In the genomic region with DNA sequence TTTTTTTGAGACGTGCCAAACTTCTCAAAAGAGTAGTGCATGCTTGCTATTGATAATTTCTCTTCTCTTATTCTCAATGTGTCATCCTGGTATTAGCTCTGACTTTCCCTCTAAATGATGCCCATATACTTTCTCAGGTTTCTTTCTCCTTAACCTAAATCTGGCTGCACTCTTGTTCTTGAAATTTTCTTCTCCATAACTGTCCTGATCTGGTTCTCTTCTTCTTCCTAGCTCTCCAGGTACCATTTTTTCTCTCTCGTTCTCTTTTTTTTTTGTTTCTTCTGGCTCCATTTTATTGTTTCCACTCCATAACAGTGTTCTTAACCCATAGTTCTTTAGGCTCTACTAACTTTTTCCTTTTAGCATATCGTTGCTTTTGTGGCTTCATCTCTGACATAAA, we compare ENCODE assay signal across 22 cellular contexts. TPM values are rescaled to one million over a fixed set of nuclear protein-coding genes. Genes with fewer than 3 reads are reported as not detected.
DNase-seq lines count a peak whose midpoint lies in the region; ATAC-seq, FAIRE-seq and TF ChIP-seq lines count a peak whose summit lies in the region.
"Had no signal": no experiment of that assay in that cellular context is flagged by ENCODE, and none has a peak within 500 bp of the region (broad histone marks: within the 10 kb centered on the region; RNA-seq: fewer than 3 reads in every experiment).

No MANE protein-coding gene starts in this region.

- DNase-seq in A549 (ENCODE audit: low read depth in 1 of 2, low spot score in 1 of 2), result no peak
- DNase-seq in IMR-90, result no peak
- DNase-seq in mesothelial cell of epicardium (ENCODE audit: low spot score in 2 of 2, unreplicated experiment in 2 of 2), result no peak
- DNase-seq in superior temporal gyrus (ENCODE audit: extremely low spot score), result no peak
- no peak for DNase-seq in omental fat pad (ENCODE audit: low spot score)
- no peak for DNase-seq in foreskin keratinocyte
- DNase-seq: 8988T; BE2C; CD4-positive, CD25-positive, alpha-beta regulatory T cell; COR-L47; DMS153; GDM1; KG1; NCI-H1417; NCI-H187; NCI-H345; NCI-H524 treated with DMSO at 0.1 percent for 48 hours; Peyer's patch had no signal

- H4K8ac ChIP-seq in IMR-90 (ENCODE audit: low read depth in 2 of 2, low read length in 2 of 2), result peak overlapping the region; percentile 49 to 71; a peak in 3 of 4 replicates

- no peaks in the 10 kb centered on the region for H3K36me3 Mint-ChIP-seq in mesothelial cell of epicardium
- H3K36me3 Mint-ChIP-seq: CD4-positive, CD25-positive, alpha-beta regulatory T cell had no signal

- no peak for TF ChIP-seq CTCF in A549 (IDR thresholded peaks at IDR 0.05)
- no peak for TF ChIP-seq CTCF in IMR-90 (conservative IDR thresholded peaks at IDR 0.05; ENCODE audit: low read depth, low read length)
- TF ChIP-seq CTCF in VCaP (conservative IDR thresholded peaks at IDR 0.05), result no peak
- TF ChIP-seq CTCF in mesothelial cell of epicardium (IDR thresholded peaks at IDR 0.05; ENCODE audit: unreplicated experiment), result no peak
- TF ChIP-seq CTCF in omental fat pad (IDR thresholded peaks at IDR 0.05), result no peak
- TF ChIP-seq CTCF in foreskin keratinocyte (conservative IDR thresholded peaks at IDR 0.05), result no peak

- no peaks in the 10 kb centered on the region for H3K27me3 Mint-ChIP-seq in mesothelial cell of epicardium (ENCODE audit: low read depth)

- H3K4me3 ChIP-seq in A549, result no peak overlapping the region
- H3K4me3 ChIP-seq in IMR-90 (ENCODE audit: insufficient read depth, low read depth, low read length), result no peak overlapping the region
- H3K4me3 ChIP-seq: HAP-1, Peyer's patch had no signal

- H3K14ac ChIP-seq in IMR-90 (replicated peaks; ENCODE audit: low read depth, low read length), result peak overlapping the region; percentile 83

- CTCF ChIA-PET in A549 (lab: Yijun Ruan, JAX) (interaction anchor here (1.1 to 3.4 kb wide), 3 partner anchors 14 to 1026 kb away, joined by 4 to 14 read pairs (median 5); no protein-coding TSS in a partner anchor), IMR-90 (lab: Yijun Ruan, JAX) (interaction anchor here (0.6 kb wide), 1 partner anchor 12 kb away, joined by 3 read pairs; no protein-coding TSS in a partner anchor)

- no peak for TF ChIP-seq EP300 in A549 (IDR thresholded peaks at IDR 0.05)

- intact Hi-C loops in IMR-90 (cut with micrococcal nuclease), result loop anchor here (5.0 kb wide), 1 partner anchor 52 kb away; no protein-coding TSS in a partner anchor

- no peaks in the 10 kb centered on the region for H3K36me3 ChIP-seq in IMR-90 (ENCODE audit: control insufficient read depth, insufficient read depth, low read length)
- H3K36me3 ChIP-seq: BE2C, HAP-1, Peyer's patch had no signal

- dilution Hi-C loops in IMR-90 (cut with HindIII; ENCODE audit: low sequenced_read_pairs, unreplicated experiment), result no loop called here

- TF ChIP-seq POLR2A in A549 (IDR thresholded peaks at IDR 0.05; ENCODE audit: low read length) (no peak), IMR-90 (IDR thresholded peaks at IDR 0.05; ENCODE audit: low read depth, low read length) (no peak)

- no peak overlapping the region; the same call in 2 of the 3 replicates for H3K4me2 ChIP-seq in A549
- H3K4me2 ChIP-seq in IMR-90 (ENCODE audit: low read depth, low read length), result no peak overlapping the region

- POLR2A ChIA-PET in A549 (lab: Yijun Ruan, JAX) (interaction anchor here (1.0 kb wide), 1 partner anchor 51 kb away, joined by 4 read pairs; no protein-coding TSS in a partner anchor), IMR-90 (lab: Charles Lee; ENCODE audit: unreplicated experiment) (interaction anchor here (0.6 kb wide), 1 partner anchor 767 kb away, joined by 4 read pairs; no protein-coding TSS in a partner anchor)

- no peak overlapping the region for H2AK9ac ChIP-seq in IMR-90 (replicated peaks; ENCODE audit: low read depth, low read length, poor library complexity)

- no peak overlapping the region for H3K9ac ChIP-seq in IMR-90 (ENCODE audit: low read depth, low read length)

- H2BK15ac ChIP-seq in IMR-90 (ENCODE audit: low read depth, low read length), result peak overlapping the region; percentile 99

- peak overlapping the region; percentile 85 for H3K4ac ChIP-seq in IMR-90 (ENCODE audit: low read depth, low read length)

- no peak for FAIRE-seq in A549 (lab: Jason Lieb, UNC)

- H4K20me1 ChIP-seq in IMR-90 (ENCODE audit: insufficient read depth, low read length), result no peaks in the 10 kb centered on the region

- H4K91ac ChIP-seq in IMR-90 (ENCODE audit: insufficient read depth, low read depth, low read length), result peak overlapping the region; percentile 84; the same call in 1 of the 2 replicates

- H2AK5ac ChIP-seq in IMR-90 (ENCODE audit: low read depth, low read length), result peak overlapping the region; percentile 20; the same call in 1 of the 2 replicates

- 0 out of 4 replicates have a peak, but pooled peaks cover 0 to 6% of the 10 kb centered on the region in 2 experiments for H3K79me1 ChIP-seq in IMR-90 (ENCODE audit: low read depth in 1 of 2, low read length in 2 of 2)

- H4K5ac ChIP-seq in IMR-90 (ENCODE audit: low read depth, low read length), result peak overlapping the region; percentile 95

- H3K4me1 ChIP-seq in A549 (peaks cover 21% of the 10 kb centered on the region; the same call in 2 of the 3 replicates), IMR-90 (ENCODE audit: control insufficient read depth, insufficient read depth, low read length) (peaks cover 26% of the 10 kb centered on the region), foreskin keratinocyte (peaks cover 14% of the 10 kb centered on the region)
- H3K4me1 ChIP-seq: BE2C, HAP-1, Peyer's patch had no signal

- no peaks in the 10 kb centered on the region for H3K9me3 ChIP-seq in A549
- no peaks in the 10 kb centered on the region; the same call in 1 of the 2 replicates for H3K9me3 ChIP-seq in IMR-90 (ENCODE audit: control insufficient read depth, insufficient read depth, low read length)
- H3K9me3 ChIP-seq: BE2C, HAP-1, Peyer's patch had no signal

- peak overlapping the region; percentile 82 for H3K27ac Mint-ChIP-seq in mesothelial cell of epicardium
- H3K27ac Mint-ChIP-seq: CD4-positive, CD25-positive, alpha-beta regulatory T cell had no signal

- no peak for TF ChIP-seq RAD21 in A549 (conservative IDR thresholded peaks at IDR 0.05 in 1 of 2, IDR thresholded peaks at IDR 0.05 in 1 of 2)
- TF ChIP-seq RAD21 in IMR-90 (IDR thresholded peaks at IDR 0.05; ENCODE audit: low read length), result no peak

- in situ Hi-C loops in IMR-90 (cut with MboI; ENCODE audit: low sequenced_read_pairs), result no loop called here

- H2BK120ac ChIP-seq in IMR-90 (ENCODE audit: low read depth, low read length), result peak overlapping the region; percentile 91

- peaks cover 15% of the 10 kb centered on the region for H3K9me1 ChIP-seq in IMR-90 (ENCODE audit: insufficient read depth, low read length)

- H3K4me1 Mint-ChIP-seq in mesothelial cell of epicardium, result peaks cover 39% of the 10 kb centered on the region
- H3K4me1 Mint-ChIP-seq: CD4-positive, CD25-positive, alpha-beta regulatory T cell had no signal

- H2BK20ac ChIP-seq in IMR-90 (ENCODE audit: low read depth, low read length), result peak overlapping the region; percentile 94

- H3K27ac ChIP-seq in A549, result peak overlapping the region; percentile 42 to 47; a peak in 3 of 6 replicates
- H3K27ac ChIP-seq in IMR-90 (ENCODE audit: insufficient read depth, low read length), result no peak overlapping the region
- peak overlapping the region; percentile 51 for H3K27ac ChIP-seq in VCaP
- no peak overlapping the region for H3K27ac ChIP-seq in foreskin keratinocyte
- H3K27ac ChIP-seq: Peyer's patch had no signal

- H3K9me3 Mint-ChIP-seq in mesothelial cell of epicardium, result no peaks in the 10 kb centered on the region

- peak overlapping the region; percentile 99 for H3K18ac ChIP-seq in IMR-90 (ENCODE audit: low read depth, low read length)

- BruUV-seq in IMR-90 (replicated peaks; lab: Mats Ljungman, UMichigan), result no TSS peak

- H3K4me3 Mint-ChIP-seq in mesothelial cell of epicardium, result no peak overlapping the region
- H3K4me3 Mint-ChIP-seq: CD4-positive, CD25-positive, alpha-beta regulatory T cell had no signal

- no peak overlapping the region for H2AFZ ChIP-seq in IMR-90 (replicated peaks; ENCODE audit: low read length, poor library complexity)

- no peak overlapping the region for H2BK5ac ChIP-seq in IMR-90 (ENCODE audit: low read depth, low read length, poor library complexity, severe bottlenecking)

- H3K56ac ChIP-seq in IMR-90 (ENCODE audit: extremely low read depth, insufficient read depth, low read length), result no peak overlapping the region

- H3K23ac ChIP-seq in IMR-90 (ENCODE audit: low read depth, low read length), result no peak overlapping the region

- no peaks in the 10 kb centered on the region for H3K27me3 ChIP-seq in IMR-90 (ENCODE audit: control insufficient read depth, insufficient read depth, low read length)
- no peaks in the 10 kb centered on the region for H3K27me3 ChIP-seq in foreskin keratinocyte
- H3K27me3 ChIP-seq: BE2C, Peyer's patch had no signal

- no peak for ATAC-seq in A549
- no peak for ATAC-seq in IMR-90 (ENCODE audit: low read depth)
- no peak for ATAC-seq in omental fat pad (ENCODE audit: low FRiP score)
- no peak for ATAC-seq in HG02610 (IDR thresholded peaks at IDR 0.05; ENCODE audit: unreplicated experiment)
- ATAC-seq in foreskin keratinocyte, result no peak

- 37% methylated on average over 3 of the region's 3 CpGs for WGBS in A549 (ENCODE audit: missing lambda C conversion rate)
- WGBS in IMR-90 (ENCODE audit: extremely low coverage in 2 of 2, insufficient read length in 1 of 2), 2 experiments, result 100% methylated on average over 2 of the region's 3 CpGs; no CpG with 5 or more reads in 1 of the 2 experiments

TF ChIP-seq in A549, 52 proteins besides CTCF, POLR2A, EP300 and RAD21 (continues in another document):
- TF ChIP-seq ZSCAN20 (CRISPR knock-in tag; IDR thresholded peaks at IDR 0.05) (0 out of 2 replicates have a peak, but pooled peaks have one; percentile 41), SREBF2 (IDR thresholded peaks at IDR 0.05) (no peak)

TF ChIP-seq in IMR-90, 13 proteins besides CTCF, POLR2A, EP300 and RAD21 (continues in another document):
- no peak for TF ChIP-seq MAFK (IDR thresholded peaks at IDR 0.05; ENCODE audit: low read depth, low read length)

RNA-seq across cellular contexts. Expression of a gene that starts 47.9 kb away (rescaled TPM):
- polyA plus RNA-seq in A549 (2011; rRNA removed) (0.06 TPM in 1 of 2 replicates, not detected in the other), A549 (2017; fragmentation: RNase III; extraction: RNeasy Plus Mini Kit Qiagen cat#74134 plus additional on column Dnase treatment) (0.06 to 0.11 TPM (median 0.09 TPM) in 3 replicates), IMR-90 (2012; rRNA removed) (0.29 and 0.52 TPM in 2 replicates), foreskin keratinocyte (not detected in 2 replicates)
- 0.03 and 0.04 TPM in 2 replicates for polyA plus RNA-seq in A549 (2012; cell fraction: cytosol; rRNA removed)
- polyA plus RNA-seq in A549 (2012; cell fraction: nucleus; rRNA removed), result 0.02 and 0.06 TPM in 2 replicates
- polyA minus RNA-seq in A549 (2011; rRNA and poly(A)+ RNA removed), result 0.44 TPM in 1 of 2 replicates, not detected in the other
- total RNA-seq in IMR-90 (2012; rRNA removed) (1.6 and 1.7 TPM in 2 replicates), mesothelial cell of epicardium (0.07 TPM in 2 of 3 replicates, not detected in the other), omental fat pad (under 1 TPM in 2 of 4 donors, not detected in 2; 0.12 to 0.19 TPM), foreskin keratinocyte (0.04 TPM in 1 of 2 replicates, not detected in the other)
- polyA plus RNA-seq in IMR-90 (2012; cell fraction: cytosol; rRNA removed), result 0.33 and 0.35 TPM in 2 replicates
- polyA plus RNA-seq in IMR-90 (2012; cell fraction: nucleus; rRNA removed; ENCODE audit: low replicate concordance), result 0.61 and 1.3 TPM in 2 replicates
- total RNA-seq: CD4-positive, CD25-positive, alpha-beta regulatory T cell; Peyer's patch; Right ventricle myocardium inferior had no signal
- polyA plus RNA-seq: CD4-positive, CD25-positive, alpha-beta regulatory T cell had no signal

Comparison
In these comparisons a context has a peak if more than half of its experiments do, and no peak if none do; other contexts are left out.
1. H3K27ac ChIP-seq: peak in A549 (2 of 2) and VCaP (single experiment); none in IMR-90 (single experiment) and foreskin keratinocyte (single experiment).